In the genomic region with DNA sequence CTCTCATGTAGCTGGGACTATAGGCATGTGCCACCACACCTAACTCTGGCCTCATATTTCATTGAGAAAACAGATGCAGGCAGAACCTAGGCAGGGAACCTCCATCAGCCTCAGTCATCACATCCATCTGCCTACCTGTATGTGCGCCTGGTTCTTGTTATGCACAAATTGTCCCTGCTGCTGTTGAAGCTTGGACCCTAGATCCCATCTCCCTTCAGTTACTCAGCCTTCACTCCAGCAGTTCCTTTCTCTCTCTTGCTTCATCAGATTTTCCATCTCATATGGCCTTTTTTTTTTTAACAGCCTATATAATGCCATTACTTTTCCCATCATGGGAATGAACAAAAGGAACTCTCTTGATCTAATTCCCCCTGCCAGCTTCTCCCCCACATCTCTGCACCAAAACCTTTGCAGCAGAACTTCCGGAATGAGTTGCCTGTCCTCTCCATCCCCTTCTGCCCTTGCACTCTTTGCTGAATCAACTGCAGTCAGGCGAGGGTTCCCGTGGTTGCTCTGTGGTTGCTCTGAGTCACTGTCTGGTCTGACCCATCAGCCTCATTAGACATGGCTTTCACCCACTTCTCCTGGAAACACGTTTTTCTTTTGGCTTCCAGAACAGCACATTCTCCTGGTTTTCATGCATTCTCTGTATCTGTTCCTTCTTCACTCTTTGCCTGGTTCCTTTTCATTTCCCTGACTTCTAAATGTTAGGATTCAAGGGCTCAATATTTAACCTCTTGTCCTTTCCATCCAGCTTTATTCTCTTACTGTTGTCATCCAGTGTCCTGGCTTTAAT, we compare ENCODE assay signal across 8 cellular contexts. TPM values are rescaled to one million over a fixed set of nuclear protein-coding genes. Genes with fewer than 3 reads are reported as not detected.
A peak's percentile ranks its signal among the peaks of the same experiment; 100 is the strongest.
DNase-seq lines count a peak whose midpoint lies in the region; ATAC-seq, FAIRE-seq and TF ChIP-seq lines count a peak whose summit lies in the region.

No MANE protein-coding gene starts in this region.

- TF ChIP-seq CTCF in uterus (IDR thresholded peaks at IDR 0.05): no peak

- ATAC-seq in HG03175 (IDR thresholded peaks at IDR 0.05; ENCODE audit: unreplicated experiment): no peak

- H3K36me3 ChIP-seq in uterus: no peaks in the 10 kb centered on the region

- H3K9me3 ChIP-seq in uterus: no peaks in the 10 kb centered on the region

- intact Hi-C loops in uterus (cut with DNase I; ENCODE audit: low total_unique reads): no loop called here

- DNase-seq in GM12892 (ENCODE audit: insufficient read length) (peak; percentile 48), MV-4-11 (lab: John Stamatoyannopoulos, UW) (peak; percentile 88), activated T-cell treated with anti-CD3 and anti-CD28 coated beads for 48 hours (ENCODE audit: low read depth) (peak; percentile 68), fibroblast of the conjunctiva (ENCODE audit: low read depth) (peak; percentile 57), renal cortical epithelial cell (ENCODE audit: low read depth) (peak; percentile 93), uterus (peak; percentile 47 to 70), cerebellar cortex (ENCODE audit: low spot score) (no peak)

- TF ChIP-seq POLR2A in GM12892 (IDR thresholded peaks at IDR 0.05; ENCODE audit: low read depth, low read length): no peak
- TF ChIP-seq POLR2A in uterus (IDR thresholded peaks at IDR 0.05): no peak

- peak; percentile 53 for FAIRE-seq in GM12892 (lab: Jason Lieb, UNC)

- peak overlapping the region; percentile 69 to 73 for H3K27ac ChIP-seq in uterus

- peaks cover 4% of the 10 kb centered on the region in 2 donors for H3K4me1 ChIP-seq in uterus

- H3K27me3 ChIP-seq in uterus: no peaks in the 10 kb centered on the region

- H3K4me3 ChIP-seq in uterus: no peak overlapping the region

RNA-seq across cellular contexts. Expression of a gene that starts 41.5 kb away (rescaled TPM):
- 18.7 TPM for polyA plus RNA-seq in GM12892 (2012; ENCODE audit: missing spikeins)
- total RNA-seq in renal cortical epithelial cell (17.7 and 45.8 TPM in 2 replicates), uterus (10 to 100 TPM; 15.4 to 54.2 (median 30.4) TPM)
